Comparison of ENCODE assay signal across 11 cellular contexts in the genomic region with DNA sequence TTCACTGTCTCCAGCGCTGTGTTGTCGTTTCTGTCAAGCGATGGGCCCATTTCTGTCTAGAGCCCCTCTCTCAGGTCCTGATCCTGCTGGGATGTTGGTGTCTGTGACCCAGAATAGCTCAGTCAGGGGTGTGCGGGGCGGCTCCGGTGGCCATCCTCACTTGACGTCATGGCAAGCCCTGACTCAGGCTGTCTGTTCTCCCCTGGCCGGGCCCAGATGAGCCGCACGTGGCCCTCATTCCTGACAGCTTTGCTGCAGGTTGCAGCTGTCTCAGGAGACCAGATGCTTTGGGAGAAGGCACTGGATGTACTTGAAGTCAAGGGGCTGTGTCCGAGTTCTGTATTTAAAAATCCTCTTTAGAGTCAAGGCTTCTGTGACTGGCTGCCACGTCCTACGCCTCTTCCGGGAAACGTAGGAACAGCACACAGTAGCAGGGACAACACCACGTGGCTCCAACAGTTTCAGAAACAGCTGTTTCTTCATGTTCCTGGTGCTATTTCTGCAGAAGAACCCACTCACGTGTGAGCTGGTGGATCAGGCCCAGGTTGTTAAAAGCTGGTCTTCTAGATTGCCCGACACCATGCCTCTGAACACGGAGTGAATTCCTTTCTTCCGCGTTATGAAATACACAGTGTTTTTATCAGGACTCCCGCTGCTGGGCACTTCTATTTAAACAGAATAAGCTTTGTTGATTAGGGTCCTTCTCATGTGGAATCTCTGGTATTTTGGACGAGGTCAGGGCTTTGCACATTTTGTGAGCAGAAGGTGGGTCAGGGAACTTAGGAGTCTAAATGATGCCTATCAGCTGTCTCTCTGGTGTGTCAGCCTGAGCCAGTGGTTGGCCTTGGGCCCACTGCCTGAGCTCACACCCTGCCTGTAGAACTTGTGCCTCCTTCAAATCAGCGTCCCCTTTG. TPM values are rescaled to one million over a fixed set of nuclear protein-coding genes. Genes with fewer than 3 reads are reported as not detected.
DNase-seq lines count a peak whose midpoint lies in the region; ATAC-seq and TF ChIP-seq lines count a peak whose summit lies in the region.
"Had no signal": no experiment of that assay in that cellular context is flagged by ENCODE, and none has a peak within 500 bp of the region (broad histone marks: within the 10 kb centered on the region; RNA-seq: fewer than 3 reads in every experiment).

No MANE protein-coding gene starts in this region.

- peak overlapping the region; percentile 27 to 44 (median 41) for H3K4me3 ChIP-seq in gastrocnemius medialis

- H3K36me3 Mint-ChIP-seq in stimulated activated memory B cell treated with anti-CD40 and anti-IgM and Interleukin-4, amounts not matched to agents 10 μg/mL and 1 μg/mL and 100 μg/mL, for 72 hours, result no peaks in the 10 kb centered on the region
- H3K36me3 Mint-ChIP-seq in activated CD4-positive, alpha-beta memory T cell treated with anti-CD3 and anti-CD28 coated beads for 36 hours, result no peaks in the 10 kb centered on the region
- H3K36me3 Mint-ChIP-seq: WTC11 had no signal

- intact Hi-C loops in left ventricle myocardium superior (cut with micrococcal nuclease), result no loop called here
- intact Hi-C loops in gastrocnemius medialis (cut with DNase I; ENCODE audit: low total_unique reads), result loop anchor here (1.0 to 10.0 kb wide), 5 partner anchors 18 to 853 kb away; no protein-coding TSS in a partner anchor
- intact Hi-C loops in activated CD4-positive, alpha-beta memory T cell treated with anti-CD3 and anti-CD28 coated beads for 36 hours (cut with micrococcal nuclease), result no loop called here

- peak; percentile 85 for DNase-seq in EL
- DNase-seq in left ventricle myocardium superior, result peak; percentile 80
- peak; percentile 97 to 98 for DNase-seq in gastrocnemius medialis
- DNase-seq in KBM-7, result no peak
- DNase-seq in NCI-H526 (lab: John Stamatoyannopoulos, UW), result no peak
- DNase-seq in activated CD4-positive, alpha-beta memory T cell treated with anti-CD3 and anti-CD28 coated beads for 36 hours, result no peak
- DNase-seq: activated naive CD4-positive, alpha-beta T cell treated with Interleukin-2 at 50 U/mL for 16 hours; NCI-H146 had no signal

- H3K27ac ChIP-seq in gastrocnemius medialis, result peak overlapping the region; percentile 93 to 100 (median 98)

- in situ Hi-C loops in gastrocnemius medialis (cut with MboI; ENCODE audit: low sequenced_read_pairs in 4 of 4), result loop anchor here (5.0 to 25.0 kb wide), 4 partner anchors 47 to 211 kb away; partner anchors contain the start of gene LPIN1 (in 1 of the 4)
- in situ Hi-C loops in KBM-7 (cut with MboI; ENCODE audit: low pct_unique_long_range_greater_than_20kb, low sequenced_read_pairs), result loop anchor here (25.0 kb wide), 1 partner anchor 89 kb away; no protein-coding TSS in a partner anchor

- peak; percentile 79 to 86 for TF ChIP-seq POLR2A in gastrocnemius medialis (IDR thresholded peaks at IDR 0.05)

- peak in 3 of 5 experiments; percentile 2 to 42 (median 38) for TF ChIP-seq CTCF in gastrocnemius medialis (IDR thresholded peaks at IDR 0.05 in 4 of 5, conservative IDR thresholded peaks at IDR 0.05 in 1 of 5)

- no peaks in the 10 kb centered on the region for H3K27me3 ChIP-seq in gastrocnemius medialis

- H3K4me3 Mint-ChIP-seq in stimulated activated memory B cell treated with anti-CD40 and anti-IgM and Interleukin-4, amounts not matched to agents 10 μg/mL and 1 μg/mL and 100 μg/mL, for 72 hours, result no peak overlapping the region
- no peak overlapping the region for H3K4me3 Mint-ChIP-seq in activated CD4-positive, alpha-beta memory T cell treated with anti-CD3 and anti-CD28 coated beads for 36 hours
- H3K4me3 Mint-ChIP-seq: WTC11 had no signal

- no peak overlapping the region for H3K27ac Mint-ChIP-seq in stimulated activated memory B cell treated with anti-CD40 and anti-IgM and Interleukin-4, amounts not matched to agents 10 μg/mL and 1 μg/mL and 100 μg/mL, for 72 hours
- no peak overlapping the region for H3K27ac Mint-ChIP-seq in activated CD4-positive, alpha-beta memory T cell treated with anti-CD3 and anti-CD28 coated beads for 36 hours
- H3K27ac Mint-ChIP-seq: WTC11 had no signal

- H3K9me3 Mint-ChIP-seq in stimulated activated memory B cell treated with anti-CD40 and anti-IgM and Interleukin-4, amounts not matched to agents 10 μg/mL and 1 μg/mL and 100 μg/mL, for 72 hours, result no peaks in the 10 kb centered on the region
- H3K9me3 Mint-ChIP-seq in activated CD4-positive, alpha-beta memory T cell treated with anti-CD3 and anti-CD28 coated beads for 36 hours, result no peaks in the 10 kb centered on the region
- H3K9me3 Mint-ChIP-seq: WTC11 had no signal

- no peaks in the 10 kb centered on the region for H3K9me3 ChIP-seq in gastrocnemius medialis

- POLR2A ChIA-PET in activated CD4-positive, alpha-beta memory T cell treated with anti-CD3 and anti-CD28 coated beads for 36 hours (lab: Charles Lee), result no interaction called here

- H3K27me3 Mint-ChIP-seq in stimulated activated memory B cell treated with anti-CD40 and anti-IgM and Interleukin-4, amounts not matched to agents 10 μg/mL and 1 μg/mL and 100 μg/mL, for 72 hours, result no peaks in the 10 kb centered on the region
- no peaks in the 10 kb centered on the region for H3K27me3 Mint-ChIP-seq in activated CD4-positive, alpha-beta memory T cell treated with anti-CD3 and anti-CD28 coated beads for 36 hours

- ATAC-seq in SK-N-SH treated with all-trans-retinoic acid at 6 μM for 48 hours (peak; percentile 29), left ventricle myocardium superior (peak; percentile 84), gastrocnemius medialis (peak; percentile 76 to 79)
- no peak for ATAC-seq in stimulated activated memory B cell treated with anti-CD40 and anti-IgM and Interleukin-4, amounts not matched to agents 10 μg/mL and 1 μg/mL and 100 μg/mL, for 72 hours
- ATAC-seq: WTC11 had no signal

- peaks cover under 1% of the 10 kb centered on the region for H3K4me1 Mint-ChIP-seq in stimulated activated memory B cell treated with anti-CD40 and anti-IgM and Interleukin-4, amounts not matched to agents 10 μg/mL and 1 μg/mL and 100 μg/mL, for 72 hours
- H3K4me1 Mint-ChIP-seq in activated CD4-positive, alpha-beta memory T cell treated with anti-CD3 and anti-CD28 coated beads for 36 hours (ENCODE audit: low read depth), result no peaks in the 10 kb centered on the region
- H3K4me1 Mint-ChIP-seq: WTC11 had no signal

- CTCF ChIA-PET in activated CD4-positive, alpha-beta memory T cell treated with anti-CD3 and anti-CD28 coated beads for 36 hours (lab: Charles Lee), result interaction anchor here (1.3 to 14.4 kb wide), 4 partner anchors 9 to 116 kb away, joined by 4 to 364 read pairs (median 4); no protein-coding TSS in a partner anchor

- peaks cover 52 to 57% of the 10 kb centered on the region in 2 donors for H3K4me1 ChIP-seq in gastrocnemius medialis

- no peaks in the 10 kb centered on the region for H3K36me3 ChIP-seq in gastrocnemius medialis

TF ChIP-seq in SK-N-SH treated with all-trans-retinoic acid at 6 μM for 48 hours, 23 proteins besides CTCF, POLR2A, EP300 and RAD21 (continues in another document):
- TF ChIP-seq ZNF70 (CRISPR knock-in tag; IDR thresholded peaks at IDR 0.05), result no peak
- TF ChIP-seq, protein P1, sequence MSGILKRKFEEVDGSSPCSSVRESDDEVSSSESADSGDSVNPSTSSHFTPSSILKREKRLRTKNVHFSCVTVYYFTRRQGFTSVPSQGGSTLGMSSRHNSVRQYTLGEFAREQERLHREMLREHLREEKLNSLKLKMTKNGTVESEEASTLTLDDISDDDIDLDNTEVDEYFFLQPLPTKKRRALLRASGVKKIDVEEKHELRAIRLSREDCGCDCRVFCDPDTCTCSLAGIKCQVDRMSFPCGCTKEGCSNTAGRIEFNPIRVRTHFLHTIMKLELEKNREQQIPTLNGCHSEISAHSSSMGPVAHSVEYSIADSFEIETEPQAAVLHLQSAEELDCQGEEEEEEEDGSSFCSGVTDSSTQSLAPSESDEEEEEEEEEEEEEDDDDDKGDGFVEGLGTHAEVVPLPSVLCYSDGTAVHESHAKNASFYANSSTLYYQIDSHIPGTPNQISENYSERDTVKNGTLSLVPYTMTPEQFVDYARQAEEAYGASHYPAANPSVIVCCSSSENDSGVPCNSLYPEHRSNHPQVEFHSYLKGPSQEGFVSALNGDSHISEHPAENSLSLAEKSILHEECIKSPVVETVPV (CRISPR knock-in tag; IDR thresholded peaks at IDR 0.05), result no peak
- no peak for TF ChIP-seq OSR1 (CRISPR knock-in tag; IDR thresholded peaks at IDR 0.05)
- TF ChIP-seq, protein P2, sequence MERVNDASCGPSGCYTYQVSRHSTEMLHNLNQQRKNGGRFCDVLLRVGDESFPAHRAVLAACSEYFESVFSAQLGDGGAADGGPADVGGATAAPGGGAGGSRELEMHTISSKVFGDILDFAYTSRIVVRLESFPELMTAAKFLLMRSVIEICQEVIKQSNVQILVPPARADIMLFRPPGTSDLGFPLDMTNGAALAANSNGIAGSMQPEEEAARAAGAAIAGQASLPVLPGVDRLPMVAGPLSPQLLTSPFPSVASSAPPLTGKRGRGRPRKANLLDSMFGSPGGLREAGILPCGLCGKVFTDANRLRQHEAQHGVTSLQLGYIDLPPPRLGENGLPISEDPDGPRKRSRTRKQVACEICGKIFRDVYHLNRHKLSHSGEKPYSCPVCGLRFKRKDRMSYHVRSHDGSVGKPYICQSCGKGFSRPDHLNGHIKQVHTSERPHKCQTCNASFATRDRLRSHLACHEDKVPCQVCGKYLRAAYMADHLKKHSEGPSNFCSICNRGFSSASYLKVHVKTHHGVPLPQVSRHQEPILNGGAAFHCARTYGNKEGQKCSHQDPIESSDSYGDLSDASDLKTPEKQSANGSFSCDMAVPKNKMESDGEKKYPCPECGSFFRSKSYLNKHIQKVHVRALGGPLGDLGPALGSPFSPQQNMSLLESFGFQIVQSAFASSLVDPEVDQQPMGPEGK (CRISPR knock-in tag; IDR thresholded peaks at IDR 0.05; ENCODE audit: borderline replicate concordance), result no peak
- no peak for TF ChIP-seq TCF4 (CRISPR knock-in tag; IDR thresholded peaks at IDR 0.05; ENCODE audit: borderline replicate concordance)
- TF ChIP-seq CSDC2 (CRISPR knock-in tag; IDR thresholded peaks at IDR 0.05), result no peak
- no peak for TF ChIP-seq ARNTL (CRISPR knock-in tag; IDR thresholded peaks at IDR 0.05; ENCODE audit: borderline replicate concordance, low read depth)
- TF ChIP-seq ZNF565 (CRISPR knock-in tag; conservative IDR thresholded peaks at IDR 0.05; ENCODE audit: low read depth), result no peak

RNA-seq across cellular contexts. Expression of gene NTSR2, which starts 28.3 kb away (rescaled TPM):
- not detected for total RNA-seq in left ventricle myocardium superior
- under 1 TPM in 2 of 4 donors, not detected in 2; 0.62 to 0.85 TPM for total RNA-seq in gastrocnemius medialis
- not detected for total RNA-seq in activated CD4-positive, alpha-beta memory T cell treated with anti-CD3 and anti-CD28 coated beads for 36 hours
- total RNA-seq: WTC11 had no signal

RNA-seq across cellular contexts. Expression of gene LPIN1, which starts 48.2 kb away (rescaled TPM):
- 61.5 TPM for total RNA-seq in left ventricle myocardium superior
- total RNA-seq in gastrocnemius medialis, result 100 to 1,000 TPM; 292 to 606 (median 472) TPM
- 10 to 100 TPM; 41.1 to 48.0 TPM for total RNA-seq in activated CD4-positive, alpha-beta memory T cell treated with anti-CD3 and anti-CD28 coated beads for 36 hours

Comparison
In these comparisons a context has a peak if more than half of its experiments do, and no peak if none do; other contexts are left out.
1. DNase-seq: peak in EL (single experiment), left ventricle myocardium superior (single experiment) and gastrocnemius medialis (2 of 2); none in KBM-7 (single experiment), NCI-H526 (0 of 2) and activated CD4-positive, alpha-beta memory T cell treated with anti-CD3 and anti-CD28 coated beads for 36 hours (single experiment).